ENCODE assay signal across 8 cellular contexts in genomic region chr17:35372846-35373531, GRCh38. TPM values are rescaled to one million over a fixed set of nuclear protein-coding genes. Genes with fewer than 3 reads are reported as not detected.
A peak's percentile ranks its signal among the peaks of the same experiment; 100 is the strongest.
DNase-seq lines count a peak whose midpoint lies in the region; ATAC-seq and TF ChIP-seq lines count a peak whose summit lies in the region.

No MANE protein-coding gene starts in this region.

- no peak overlapping the region for H3K56ac ChIP-seq in mesendoderm (ENCODE audit: low read length)

- H3K4me1 ChIP-seq in SJCRH30, result no peaks in the 10 kb centered on the region
- peaks cover 3% of the 10 kb centered on the region for H3K4me1 ChIP-seq in mesendoderm (ENCODE audit: control insufficient read depth, low read depth, low read length)
- no peaks in the 10 kb centered on the region for H3K4me1 ChIP-seq in testis

- DNase-seq in Daoy (ENCODE audit: low read depth), result peak; percentile 28
- DNase-seq in SJCRH30, result peak; percentile 11 to 29
- no peak for DNase-seq in choroid plexus epithelial cell (ENCODE audit: low read depth)
- no peak for DNase-seq in mesendoderm
- DNase-seq in testis, result no peak
- DNase-seq in ecto neural progenitor cell (ENCODE audit: low spot score), result no peak

- H3K23ac ChIP-seq in mesendoderm (ENCODE audit: low read length), result no peak overlapping the region

- WGBS in mesendoderm (ENCODE audit: extremely low coverage, insufficient coverage, low lambda C conversion rate), result no CpG with 5 or more reads among the region's 25 CpGs
- WGBS in testis, 2 donors, result 1 to 2% methylated on average over 10 to 25 of the region's 25 CpGs

- H3K79me1 ChIP-seq in mesendoderm (ENCODE audit: low read length), result no peaks in the 10 kb centered on the region

- no peak for TF ChIP-seq POLR2A in testis (IDR thresholded peaks at IDR 0.05)

- H3K4ac ChIP-seq in mesendoderm (ENCODE audit: low read depth, low read length), result no peak overlapping the region

- no peak overlapping the region for H2BK15ac ChIP-seq in mesendoderm (replicated peaks; ENCODE audit: low read depth)

- no peak overlapping the region for H3K9ac ChIP-seq in mesendoderm (ENCODE audit: low read length)

- no peaks in the 10 kb centered on the region for H3K36me3 ChIP-seq in SJCRH30
- H3K36me3 ChIP-seq in mesendoderm (ENCODE audit: control insufficient read depth, insufficient read depth, low read length), result no peaks in the 10 kb centered on the region
- no peaks in the 10 kb centered on the region for H3K36me3 ChIP-seq in testis (ENCODE audit: low read depth, missing control alignments)

- H4K5ac ChIP-seq in mesendoderm (ENCODE audit: low read length), result no peak overlapping the region

- H3K18ac ChIP-seq in mesendoderm (ENCODE audit: low read length), result no peak overlapping the region

- H2AK5ac ChIP-seq in mesendoderm (ENCODE audit: low read length), result no peak overlapping the region

- no peaks in the 10 kb centered on the region for H3K79me2 ChIP-seq in mesendoderm (ENCODE audit: control insufficient read depth, insufficient read depth, low read length)

- H3K27ac ChIP-seq in SJCRH30, result peak overlapping the region; percentile 68
- H3K27ac ChIP-seq in mesendoderm (ENCODE audit: low read depth, low read length), result no peak overlapping the region
- H3K27ac ChIP-seq in testis, result peak overlapping the region; percentile 80 to 84

- intact Hi-C loops in testis (cut with DNase I; ENCODE audit: low total_unique reads), result no loop called here

- H3K9me3 ChIP-seq in SJCRH30 (replicated peaks) (peaks cover 7% of the 10 kb centered on the region), testis (no peaks in the 10 kb centered on the region)

- H2BK120ac ChIP-seq in mesendoderm (ENCODE audit: low read depth, low read length), result no peak overlapping the region

- H2BK5ac ChIP-seq in mesendoderm (ENCODE audit: low read length), result no peak overlapping the region

- peak overlapping the region; percentile 71 for H3K4me2 ChIP-seq in mesendoderm (ENCODE audit: low read length)

- ATAC-seq in HG02763 (IDR thresholded peaks at IDR 0.05; ENCODE audit: unreplicated experiment) (peak; percentile 5), GM18858 (IDR thresholded peaks at IDR 0.05; ENCODE audit: unreplicated experiment) (no peak)

- H4K8ac ChIP-seq in mesendoderm (ENCODE audit: low read depth, low read length), result no peak overlapping the region

- H3K4me3 ChIP-seq in SJCRH30, result peak overlapping the region; percentile 61
- peak overlapping the region; percentile 75 for H3K4me3 ChIP-seq in choroid plexus epithelial cell (ENCODE audit: low read depth, low read length)
- no peak overlapping the region for H3K4me3 ChIP-seq in mesendoderm (ENCODE audit: low read length)
- peak overlapping the region; percentile 53 to 64 for H3K4me3 ChIP-seq in testis

- TF ChIP-seq CTCF in choroid plexus epithelial cell (conservative IDR thresholded peaks at IDR 0.05; ENCODE audit: low read depth, low read length) (no peak), testis (IDR thresholded peaks at IDR 0.05) (no peak)

- no peaks in the 10 kb centered on the region; the same call in none of the 2 replicates for H3K27me3 ChIP-seq in SJCRH30
- H3K27me3 ChIP-seq in mesendoderm (ENCODE audit: insufficient read depth, low read length, poor library complexity), result peaks cover 38% of the 10 kb centered on the region
- no peaks in the 10 kb centered on the region for H3K27me3 ChIP-seq in testis

RNA-seq across cellular contexts. Expression of gene SLFN11, which starts 0.4 kb away (rescaled TPM):
- total RNA-seq in Daoy (2014; rRNA removed; shearing (Covaris generic)), result 49.2 and 66.6 TPM in 2 replicates
- total RNA-seq in SJCRH30 (2014; rRNA removed; shearing (Covaris generic)), result 16.5 and 18.6 TPM in 2 replicates
- 0.08 TPM for polyA plus RNA-seq in mesendoderm (2013, experiment 1 of 2)
- 0.11 TPM for polyA plus RNA-seq in mesendoderm (2013, experiment 2 of 2)
- 1 to 10 TPM; 5.5 to 6.4 TPM for total RNA-seq in testis
- 9.3 TPM for polyA plus RNA-seq in testis (ENCODE audit: insufficient read depth, low read depth, low replicate concordance)

RNA-seq across cellular contexts. Expression of gene SLFN12, which starts 59.3 kb away (rescaled TPM):
- 21.4 and 24.3 TPM in 2 replicates for total RNA-seq in Daoy (2014; rRNA removed; shearing (Covaris generic))
- 16.3 and 19.0 TPM in 2 replicates for total RNA-seq in SJCRH30 (2014; rRNA removed; shearing (Covaris generic))
- 20.3 TPM for polyA plus RNA-seq in mesendoderm (2013, experiment 1 of 2)
- 21.0 TPM for polyA plus RNA-seq in mesendoderm (2013, experiment 2 of 2)
- total RNA-seq in testis, result 1 to 10 TPM; 2.9 to 4.7 TPM
- 2.6 TPM for polyA plus RNA-seq in testis (ENCODE audit: insufficient read depth, low read depth, low replicate concordance)

Comparison
In these comparisons a context has a peak if more than half of its experiments do, and no peak if none do; other contexts are left out.
1. DNase-seq: peak in Daoy (single experiment) and SJCRH30 (2 of 2); none in choroid plexus epithelial cell (single experiment), mesendoderm (single experiment), testis (single experiment) and ecto neural progenitor cell (single experiment).